In genomic region chr4:105520819-105521790, GRCh38 we compare ENCODE assay signal across 8 cellular contexts. TPM values are rescaled to one million over a fixed set of nuclear protein-coding genes. Genes with fewer than 3 reads are reported as not detected.
DNase-seq lines count a peak whose midpoint lies in the region; ATAC-seq, FAIRE-seq and TF ChIP-seq lines count a peak whose summit lies in the region.

No MANE protein-coding gene starts in this region.

- peak; percentile 96 for ATAC-seq in GM19395 (IDR thresholded peaks at IDR 0.05; ENCODE audit: unreplicated experiment)
- peak; percentile 68 for ATAC-seq in HG03565 (IDR thresholded peaks at IDR 0.05; ENCODE audit: unreplicated experiment)
- no peak for ATAC-seq in activated T-cell treated with anti-CD3 and anti-CD28 coated beads, Interleukin-2, amount 50 U/mL, for 4 hours

- H2AK5ac ChIP-seq in H1 (ENCODE audit: low read depth, low read length): no peak overlapping the region
- no peak overlapping the region for H2AK5ac ChIP-seq in mesendoderm (ENCODE audit: low read length)

- H3K23ac ChIP-seq in H1 (ENCODE audit: insufficient read length) (no peak overlapping the region), mesendoderm (ENCODE audit: low read length) (no peak overlapping the region)

- no peak overlapping the region for H3K27ac ChIP-seq in OCI-LY3 (ENCODE audit: low read length)
- no peak overlapping the region for H3K27ac ChIP-seq in H1 (ENCODE audit: low read depth, low read length)
- no peak overlapping the region for H3K27ac ChIP-seq in mesendoderm (ENCODE audit: low read depth, low read length)

- H4K8ac ChIP-seq in H1 (ENCODE audit: extremely low read depth, insufficient read depth, low read length) (no peak overlapping the region), mesendoderm (ENCODE audit: low read depth, low read length) (no peak overlapping the region)

- H2BK15ac ChIP-seq in H1 (ENCODE audit: low read length): no peak overlapping the region
- H2BK15ac ChIP-seq in mesendoderm (replicated peaks; ENCODE audit: low read depth): no peak overlapping the region

- POLR2A ChIA-PET in H1 (lab: Charles Lee; ENCODE audit: partially characterized antibody): no interaction called here

- peak; percentile 45 for DNase-seq in EL
- no peak for DNase-seq in H1 (ENCODE audit: low read depth in 1 of 2, low spot score in 2 of 2)
- peak; percentile 61 for DNase-seq in mesendoderm
- no peak for DNase-seq in NCI-H187 (lab: John Stamatoyannopoulos, UW)
- DNase-seq in activated T-cell treated with anti-CD3 and anti-CD28 coated beads, Interleukin-2, amount 50 U/mL, for 4 hours: no peak

- TF ChIP-seq EP300 in H1 (IDR thresholded peaks at IDR 0.05; ENCODE audit: borderline replicate concordance in 1 of 2, low read depth in 2 of 2, low read length in 2 of 2): no peak

- no peaks in the 10 kb centered on the region for H3K27me3 ChIP-seq in OCI-LY3 (ENCODE audit: low read depth, low read length)
- no peaks in the 10 kb centered on the region for H3K27me3 ChIP-seq in H1 (replicated peaks in 1 of 4; ENCODE audit: control insufficient read depth in 3 of 4, extremely low read depth in 1 of 4, insufficient read depth in 3 of 4, low read length in 3 of 4)
- H3K27me3 ChIP-seq in mesendoderm (ENCODE audit: insufficient read depth, low read length, poor library complexity): no peaks in the 10 kb centered on the region

- no peaks in the 10 kb centered on the region for H3K9me3 Mint-ChIP-seq in activated T-cell treated with anti-CD3 and anti-CD28 coated beads, Interleukin-2, amount 50 U/mL, for 4 hours

- H2BK20ac ChIP-seq in H1 (ENCODE audit: low read length): no peak overlapping the region

- TF ChIP-seq CTCF in OCI-LY3 (IDR thresholded peaks at IDR 0.05; ENCODE audit: low read depth, low read length): peak; percentile 93
- peak in 2 of 3 experiments; percentile 65 to 73; a peak in 3 of 4 replicates for TF ChIP-seq CTCF in H1 (IDR thresholded peaks at IDR 0.05; ENCODE audit: control extremely low read depth in 1 of 3, insufficient read depth in 1 of 3, low read depth in 1 of 3, low read length in 3 of 3)

- no peak overlapping the region for H3K56ac ChIP-seq in H1 (replicated peaks; ENCODE audit: insufficient read length, low read depth, low read length)
- H3K56ac ChIP-seq in mesendoderm (ENCODE audit: low read length): no peak overlapping the region

- H3K18ac ChIP-seq in H1 (ENCODE audit: extremely low read depth, low read length): no peak overlapping the region
- no peak overlapping the region for H3K18ac ChIP-seq in mesendoderm (ENCODE audit: low read length)

- peaks cover 10% of the 10 kb centered on the region for H3K27me3 Mint-ChIP-seq in activated T-cell treated with anti-CD3 and anti-CD28 coated beads, Interleukin-2, amount 50 U/mL, for 4 hours (ENCODE audit: low read depth)

- H3K4me3 ChIP-seq in OCI-LY3 (ENCODE audit: low read length) (no peak overlapping the region), H1 (ENCODE audit: extremely low read depth in 1 of 4, insufficient read depth in 2 of 4, low read depth in 3 of 4, low read length in 4 of 4) (no peak overlapping the region), mesendoderm (ENCODE audit: low read length) (no peak overlapping the region)

- H4K5ac ChIP-seq in H1 (ENCODE audit: insufficient read length, low read depth, low read length) (no peak overlapping the region), mesendoderm (ENCODE audit: low read length) (no peak overlapping the region)

- no peaks in the 10 kb centered on the region for H3K4me1 Mint-ChIP-seq in activated T-cell treated with anti-CD3 and anti-CD28 coated beads, Interleukin-2, amount 50 U/mL, for 4 hours (ENCODE audit: low read depth)

- FAIRE-seq in H1 (lab: Jason Lieb, UNC): peak; percentile 94

- H4K20me1 ChIP-seq in OCI-LY3 (ENCODE audit: insufficient read depth, low read length): no peaks in the 10 kb centered on the region
- H4K20me1 ChIP-seq in H1 (replicated peaks in 1 of 2; ENCODE audit: control insufficient read depth in 1 of 2, insufficient read depth in 2 of 2, low read length in 2 of 2): no peaks in the 10 kb centered on the region

- 29% methylated on average over 3 of the region's 3 CpGs; no CpG with 5 or more reads in 1 of the 2 experiments for WGBS in H1 (ENCODE audit: extremely low coverage in 1 of 2, insufficient coverage in 1 of 2, insufficient read length in 1 of 2, insufficient replicate concordance in 2 of 2, low coverage in 1 of 2, low lambda C conversion rate in 2 of 2, missing lambda C conversion rate in 1 of 2), 2 experiments
- no CpG with 5 or more reads among the region's 3 CpGs for WGBS in mesendoderm (ENCODE audit: extremely low coverage, insufficient coverage, low lambda C conversion rate)

- CTCF ChIA-PET in H1 (lab: Charles Lee; ENCODE audit: partially characterized antibody): interaction anchor here (0.6 to 3.5 kb wide), 28 partner anchors 8 to 760 kb away, joined by 3 to 26 read pairs (median 4); partner anchors contain the start of gene PPA2

- H3K4ac ChIP-seq in H1 (replicated peaks; ENCODE audit: insufficient read length, low read depth, low read length) (no peak overlapping the region), mesendoderm (ENCODE audit: low read depth, low read length) (no peak overlapping the region)

- no peak overlapping the region for H3K14ac ChIP-seq in H1 (ENCODE audit: insufficient read length)

- H3K79me1 ChIP-seq in H1 (ENCODE audit: low read depth, low read length): no peaks in the 10 kb centered on the region
- no peaks in the 10 kb centered on the region for H3K79me1 ChIP-seq in mesendoderm (ENCODE audit: low read length)

- no peaks in the 10 kb centered on the region for H3K4me1 ChIP-seq in OCI-LY3 (ENCODE audit: low read length)
- H3K4me1 ChIP-seq in H1 (replicated peaks in 1 of 4; ENCODE audit: control insufficient read depth in 3 of 4, insufficient read depth in 4 of 4, low read length in 3 of 4): no peaks in the 10 kb centered on the region
- H3K4me1 ChIP-seq in mesendoderm (ENCODE audit: control insufficient read depth, low read depth, low read length): no peaks in the 10 kb centered on the region

- H3K36me3 Mint-ChIP-seq in activated T-cell treated with anti-CD3 and anti-CD28 coated beads, Interleukin-2, amount 50 U/mL, for 4 hours (ENCODE audit: insufficient read depth): no peaks in the 10 kb centered on the region

- no peak overlapping the region for H3K9ac ChIP-seq in OCI-LY3 (ENCODE audit: low read length)
- H3K9ac ChIP-seq in H1 (replicated peaks in 1 of 4; ENCODE audit: extremely low read depth in 1 of 4, low read depth in 3 of 4, low read length in 3 of 4): no peak overlapping the region
- H3K9ac ChIP-seq in mesendoderm (ENCODE audit: low read length): no peak overlapping the region

- H2AFZ ChIP-seq in OCI-LY3 (ENCODE audit: low read depth, low read length) (no peak overlapping the region), H1 (ENCODE audit: low read length) (no peak overlapping the region)

- no peak overlapping the region for H2BK5ac ChIP-seq in H1 (ENCODE audit: low read depth, low read length)
- H2BK5ac ChIP-seq in mesendoderm (ENCODE audit: low read length): no peak overlapping the region

- H2BK120ac ChIP-seq in H1 (replicated peaks; ENCODE audit: low read depth, low read length) (no peak overlapping the region), mesendoderm (ENCODE audit: low read depth, low read length) (no peak overlapping the region)

- TF ChIP-seq POLR2A in H1 (IDR thresholded peaks at IDR 0.05; ENCODE audit: control extremely low read depth in 1 of 2, low read depth in 2 of 2, low read length in 2 of 2): no peak

- H3K4me3 Mint-ChIP-seq in activated T-cell treated with anti-CD3 and anti-CD28 coated beads, Interleukin-2, amount 50 U/mL, for 4 hours: no peak overlapping the region

- H3K79me2 ChIP-seq in OCI-LY3 (ENCODE audit: low read length) (no peaks in the 10 kb centered on the region), H1 (ENCODE audit: control insufficient read depth in 1 of 2, insufficient read depth in 2 of 2, low read length in 2 of 2) (no peaks in the 10 kb centered on the region), mesendoderm (ENCODE audit: control insufficient read depth, insufficient read depth, low read length) (no peaks in the 10 kb centered on the region)

- H2BK12ac ChIP-seq in H1 (ENCODE audit: low read depth, low read length): no peak overlapping the region

- H3K9me3 ChIP-seq in OCI-LY3 (ENCODE audit: insufficient read depth, low read length): no peaks in the 10 kb centered on the region
- no peaks in the 10 kb centered on the region for H3K9me3 ChIP-seq in H1 (ENCODE audit: insufficient read depth in 2 of 2, low read depth in 1 of 2, low read length in 1 of 2)

- no peak overlapping the region for H4K91ac ChIP-seq in H1 (replicated peaks; ENCODE audit: insufficient read length, low read length)

- TF ChIP-seq RAD21 in H1 (IDR thresholded peaks at IDR 0.05 in 1 of 2, conservative IDR thresholded peaks at IDR 0.05 in 1 of 2; ENCODE audit: low read depth in 2 of 2, low read length in 2 of 2): peak; percentile 78 to 80

- no peak overlapping the region for H3K4me2 ChIP-seq in OCI-LY3 (ENCODE audit: low read length)
- H3K4me2 ChIP-seq in H1 (ENCODE audit: insufficient read depth in 1 of 2, low read depth in 2 of 2, low read length in 2 of 2): no peak overlapping the region
- H3K4me2 ChIP-seq in mesendoderm (ENCODE audit: low read length): no peak overlapping the region

- H3K36me3 ChIP-seq in OCI-LY3 (replicated peaks; ENCODE audit: low read depth, low read length) (no peaks in the 10 kb centered on the region), H1 (ENCODE audit: control insufficient read depth in 2 of 4, insufficient read depth in 4 of 4, low read length in 3 of 4) (no peaks in the 10 kb centered on the region), mesendoderm (ENCODE audit: control insufficient read depth, insufficient read depth, low read length) (no peaks in the 10 kb centered on the region)

- H3K23me2 ChIP-seq in H1 (ENCODE audit: low read depth, low read length): no peaks in the 10 kb centered on the region

RNA-seq across cellular contexts. Expression of gene ARHGEF38, which starts 31.3 kb away (rescaled TPM):
- not detected in 2 replicates for total RNA-seq in H1 (2021; fragmentation: NEBNext Ultra II Directional; extraction: Animal tissue kit (Norgen Biotek cat#: 25700))
- polyA plus RNA-seq in H1 (2011; rRNA removed): not detected in 2 replicates
- not detected for polyA plus RNA-seq in H1 (2011; cell fraction: cytosol; rRNA removed)
- polyA plus RNA-seq in H1 (2011; cell fraction: nucleus; rRNA removed): 0.01 TPM
- polyA plus RNA-seq in H1 (2012, experiment 1 of 2): not detected in 4 replicates
- not detected for polyA plus RNA-seq in H1 (2012, experiment 2 of 2)
- not detected for polyA plus RNA-seq in H1 (2013, experiment 1 of 2)
- not detected for polyA plus RNA-seq in H1 (2013, experiment 2 of 2)
- polyA minus RNA-seq in H1 (2011; rRNA and poly(A)+ RNA removed): not detected in 2 replicates
- polyA minus RNA-seq in H1 (2011; cell fraction: cytosol; rRNA and poly(A)+ RNA removed): not detected
- polyA minus RNA-seq in H1 (2011; cell fraction: nucleus; rRNA and poly(A)+ RNA removed): 0.10 TPM
- polyA plus RNA-seq in mesendoderm (2013, experiment 1 of 2): not detected
- polyA plus RNA-seq in mesendoderm (2013, experiment 2 of 2): not detected
- total RNA-seq in activated T-cell treated with anti-CD3 and anti-CD28 coated beads, Interleukin-2, amount 50 U/mL, for 4 hours: not detected

RNA-seq across cellular contexts. Expression of gene PPA2, which starts 47.2 kb away (rescaled TPM):
- total RNA-seq in H1 (2021; fragmentation: NEBNext Ultra II Directional; extraction: Animal tissue kit (Norgen Biotek cat#: 25700)): 62.7 and 67.0 TPM in 2 replicates
- 18.4 and 24.9 TPM in 2 replicates for polyA plus RNA-seq in H1 (2011; rRNA removed)
- polyA plus RNA-seq in H1 (2011; cell fraction: cytosol; rRNA removed): 44.2 TPM
- polyA plus RNA-seq in H1 (2011; cell fraction: nucleus; rRNA removed): 25.4 TPM
- polyA plus RNA-seq in H1 (2012, experiment 1 of 2): 42.1 to 53.5 TPM (median 47.6 TPM) in 4 replicates
- 54.7 TPM for polyA plus RNA-seq in H1 (2012, experiment 2 of 2)
- 69.7 TPM for polyA plus RNA-seq in H1 (2013, experiment 1 of 2)
- 81.8 TPM for polyA plus RNA-seq in H1 (2013, experiment 2 of 2)
- 18.2 and 19.9 TPM in 2 replicates for polyA minus RNA-seq in H1 (2011; rRNA and poly(A)+ RNA removed)
- polyA minus RNA-seq in H1 (2011; cell fraction: cytosol; rRNA and poly(A)+ RNA removed): 50.3 TPM
- polyA minus RNA-seq in H1 (2011; cell fraction: nucleus; rRNA and poly(A)+ RNA removed): 123 TPM
- polyA plus RNA-seq in mesendoderm (2013, experiment 1 of 2): 89.0 TPM
- polyA plus RNA-seq in mesendoderm (2013, experiment 2 of 2): 78.3 TPM
- total RNA-seq in activated T-cell treated with anti-CD3 and anti-CD28 coated beads, Interleukin-2, amount 50 U/mL, for 4 hours: 100 to 1,000 TPM in 1 of 3 donors, 10 to 100 TPM in 2; 89.1 to 105 (median 91.7) TPM

Comparison
In these comparisons a context has a peak if more than half of its experiments do, and no peak if none do; other contexts are left out.
1. DNase-seq: peak in EL (single experiment) and mesendoderm (single experiment); none in H1 (0 of 2), NCI-H187 (0 of 2) and activated T-cell treated with anti-CD3 and anti-CD28 coated beads, Interleukin-2, amount 50 U/mL, for 4 hours (single experiment).
2. ATAC-seq: peak in GM19395 (single experiment) and HG03565 (single experiment); none in activated T-cell treated with anti-CD3 and anti-CD28 coated beads, Interleukin-2, amount 50 U/mL, for 4 hours (0 of 2).